ENCODE assay signal across 8 cellular contexts in genomic region chr14:35403085-35403396, GRCh38. TPM values are rescaled to one million over a fixed set of nuclear protein-coding genes. Genes with fewer than 3 reads are reported as not detected.
DNase-seq lines count a peak whose midpoint lies in the region; ATAC-seq and TF ChIP-seq lines count a peak whose summit lies in the region.

No MANE protein-coding gene starts in this region.

- no peaks in the 10 kb centered on the region for H3K9me3 ChIP-seq in mucosa of descending colon
- H3K9me3 ChIP-seq in thymus (ENCODE audit: control insufficient read depth), result no peaks in the 10 kb centered on the region

- peak; percentile 33 for DNase-seq in EL
- peak; percentile 25 for DNase-seq in cortex of kidney (lab: John Stamatoyannopoulos, UW)
- peak in 2 of 3 donors; percentile 43 to 61 for DNase-seq in mucosa of descending colon
- no peak for DNase-seq in SHP77 treated with DMSO at 0.1 percent for 48 hours (lab: John Stamatoyannopoulos, UW)
- no peak for DNase-seq in NCI-H2171 treated with DMSO at 0.1 percent for 48 hours (lab: John Stamatoyannopoulos, UW)
- DNase-seq in NCI-H1417 treated with DMSO at 0.1 percent for 48 hours (lab: John Stamatoyannopoulos, UW), result no peak

- TF ChIP-seq CTCF in VCaP (conservative IDR thresholded peaks at IDR 0.05) (no peak), mucosa of descending colon (IDR thresholded peaks at IDR 0.05) (no peak)

- no peaks in the 10 kb centered on the region for H3K27me3 ChIP-seq in thymus (ENCODE audit: control insufficient read depth, insufficient read depth)

- H3K36me3 ChIP-seq in mucosa of descending colon (ENCODE audit: low read depth) (peaks cover 6% of the 10 kb centered on the region), thymus (ENCODE audit: control insufficient read depth, insufficient read depth) (peaks cover 27% of the 10 kb centered on the region)

- H3K4me1 ChIP-seq in mucosa of descending colon (ENCODE audit: low read depth) (peaks cover 40% of the 10 kb centered on the region), thymus (ENCODE audit: control insufficient read depth, insufficient read depth, low read length) (peaks cover 16% of the 10 kb centered on the region)

- H3K4me3 ChIP-seq in mucosa of descending colon (peak overlapping the region; percentile 91), thymus (ENCODE audit: low read length) (peak overlapping the region; percentile 61)

- WGBS in thymus, result 41% methylated on average over 7 of the region's 7 CpGs

- H3K27ac ChIP-seq in VCaP (peak overlapping the region; percentile 100), thymus (ENCODE audit: low read depth) (peak overlapping the region; percentile 43)

- intact Hi-C loops in mucosa of descending colon (cut with DNase I, micrococcal nuclease), result loop anchor here (5.0 to 10.0 kb wide), 4 partner anchors 61 to 118 kb away; partner anchors contain the start of gene PSMA6 (in 1 of the 2)

- no peak for ATAC-seq in mucosa of descending colon

RNA-seq across cellular contexts. Expression of gene NFKBIA, which starts 1.5 kb away (rescaled TPM):
- 100 to 1,000 TPM; 134 to 180 (median 153) TPM for total RNA-seq in mucosa of descending colon
- 241 TPM for polyA plus RNA-seq in thymus

Comparison
In these comparisons a context has a peak if more than half of its experiments do, and no peak if none do; other contexts are left out.
1. DNase-seq: peak in EL (single experiment), cortex of kidney (single experiment) and mucosa of descending colon (2 of 3); none in SHP77 treated with DMSO at 0.1 percent for 48 hours (single experiment), NCI-H2171 treated with DMSO at 0.1 percent for 48 hours (single experiment) and NCI-H1417 treated with DMSO at 0.1 percent for 48 hours (single experiment).